21 cellular contexts compared by ENCODE assay signal in the genomic region with DNA sequence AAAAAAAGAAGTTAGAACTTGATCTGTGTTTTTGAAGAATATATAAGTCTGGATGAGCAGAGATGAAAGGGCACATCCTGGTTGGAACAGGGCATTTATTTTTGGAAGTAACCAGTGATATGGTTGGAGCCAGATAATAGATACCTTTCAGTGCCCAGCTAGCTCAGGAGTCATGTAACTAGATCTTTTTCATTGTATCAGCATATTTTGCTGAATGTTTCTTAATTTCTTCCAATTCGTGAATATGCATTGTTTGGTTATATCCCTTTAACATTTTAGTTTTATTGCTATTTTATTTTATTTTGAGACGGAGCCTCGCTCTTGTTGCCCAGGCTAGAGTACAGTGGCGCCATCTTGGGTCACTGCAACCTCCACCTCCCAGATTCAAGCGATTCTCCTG.
DNase-seq lines count a peak whose midpoint lies in the region; ATAC-seq and TF ChIP-seq lines count a peak whose summit lies in the region.
"Had no signal": no experiment of that assay in that cellular context is flagged by ENCODE, and none has a peak within 500 bp of the region (broad histone marks: within the 10 kb centered on the region; RNA-seq: fewer than 3 reads in every experiment).

No MANE protein-coding gene starts in this region.

- peak overlapping the region; percentile 20 for H3K27ac Mint-ChIP-seq in nephron progenitor cell
- H3K27ac Mint-ChIP-seq: HFFc6 had no signal

- in situ Hi-C loops in IMR-90 (cut with MboI; ENCODE audit: low sequenced_read_pairs) = no loop called here

- H3K4me2 ChIP-seq in IMR-90 (ENCODE audit: low read depth, low read length) = no peak overlapping the region

- peaks cover 20% of the 10 kb centered on the region for H3K36me3 ChIP-seq in left ventricle myocardium inferior
- peaks cover 6% of the 10 kb centered on the region for H3K36me3 ChIP-seq in IMR-90 (ENCODE audit: control insufficient read depth, insufficient read depth, low read length)
- H3K36me3 ChIP-seq: BE2C had no signal

- H4K8ac ChIP-seq in IMR-90 (ENCODE audit: low read depth in 2 of 2, low read length in 2 of 2) = no peak overlapping the region

- H3K36me3 Mint-ChIP-seq in nephron progenitor cell (ENCODE audit: low read depth) = peaks cover 52% of the 10 kb centered on the region

- H3K4me1 Mint-ChIP-seq in nephron progenitor cell = no peaks in the 10 kb centered on the region

- no peak for DNase-seq in left ventricle myocardium inferior
- no peak for DNase-seq in Right ventricle myocardium inferior (ENCODE audit: missing footprints)
- DNase-seq in IMR-90 = no peak
- no peak for DNase-seq in nephron progenitor cell
- DNase-seq in HK-2 (ENCODE audit: unreplicated experiment) = no peak
- DNase-seq: ACHN; BE2C; C1 segment of cervical spinal cord; CD4-positive, CD25-positive, alpha-beta regulatory T cell; CD8-positive, alpha-beta memory T cell; COR-L47; DMS 273 treated with DMSO at 0.1 percent for 48 hours; DMS53; DND-41; EL; GOT3; H7; HFFc6 had no signal

- peak overlapping the region; percentile 38 for H3K27ac ChIP-seq in left ventricle myocardium inferior (replicated peaks)
- H3K27ac ChIP-seq in IMR-90 (ENCODE audit: insufficient read depth, low read length) = no peak overlapping the region

- no peak for TF ChIP-seq CTCF in left ventricle myocardium inferior (IDR thresholded peaks at IDR 0.05; ENCODE audit: borderline replicate concordance)
- TF ChIP-seq CTCF in IMR-90 (conservative IDR thresholded peaks at IDR 0.05; ENCODE audit: low read depth, low read length) = no peak
- no peak for TF ChIP-seq CTCF in nephron progenitor cell (IDR thresholded peaks at IDR 0.05)

- no TSS peak for BruUV-seq in IMR-90 (replicated peaks; lab: Mats Ljungman, UMichigan)

- no peaks in the 10 kb centered on the region for H3K27me3 Mint-ChIP-seq in nephron progenitor cell (ENCODE audit: low read depth, poor library complexity)
- H3K27me3 Mint-ChIP-seq: CD4-positive, CD25-positive, alpha-beta regulatory T cell; CD8-positive, alpha-beta memory T cell had no signal

- TF ChIP-seq POLR2A in IMR-90 (IDR thresholded peaks at IDR 0.05; ENCODE audit: low read depth, low read length) = no peak

- no peak overlapping the region for H4K5ac ChIP-seq in IMR-90 (ENCODE audit: low read depth, low read length)

- H3K4me1 ChIP-seq in left ventricle myocardium inferior (peaks cover 58% of the 10 kb centered on the region), IMR-90 (ENCODE audit: control insufficient read depth, insufficient read depth, low read length) (peaks cover 1% of the 10 kb centered on the region; the same call in 1 of the 2 replicates)
- H3K4me1 ChIP-seq: BE2C had no signal

- no peak overlapping the region for H2BK120ac ChIP-seq in IMR-90 (ENCODE audit: low read depth, low read length)

- POLR2A ChIA-PET in IMR-90 (lab: Charles Lee; ENCODE audit: unreplicated experiment) = no interaction called here

- H3K56ac ChIP-seq in IMR-90 (ENCODE audit: extremely low read depth, insufficient read depth, low read length) = no peak overlapping the region

- H3K23ac ChIP-seq in IMR-90 (ENCODE audit: low read depth, low read length) = no peak overlapping the region

- dilution Hi-C loops in IMR-90 (cut with HindIII; ENCODE audit: low sequenced_read_pairs, unreplicated experiment) = no loop called here

- intact Hi-C loops in left ventricle myocardium inferior (cut with micrococcal nuclease) (no loop called here), Right ventricle myocardium inferior (cut with DNase I) (loop anchor here (5.0 kb wide), 2 partner anchors 82 to 108 kb away; a partner anchor contains a TSS), IMR-90 (cut with micrococcal nuclease) (no loop called here)

- CTCF ChIA-PET in IMR-90 (lab: Yijun Ruan, JAX) = no interaction called here

- H3K9me3 ChIP-seq in left ventricle myocardium inferior (replicated peaks) = no peaks in the 10 kb centered on the region
- no peaks in the 10 kb centered on the region for H3K9me3 ChIP-seq in IMR-90 (ENCODE audit: control insufficient read depth, insufficient read depth, low read length)
- H3K9me3 ChIP-seq: BE2C had no signal

- no peak for ATAC-seq in Right ventricle myocardium inferior
- no peak for ATAC-seq in IMR-90 (ENCODE audit: low read depth)
- ATAC-seq in HG03280 (IDR thresholded peaks at IDR 0.05; ENCODE audit: unreplicated experiment) = no peak
- ATAC-seq: GM12878, HCT116 had no signal

- H3K4ac ChIP-seq in IMR-90 (ENCODE audit: low read depth, low read length) = no peak overlapping the region

- H2BK20ac ChIP-seq in IMR-90 (ENCODE audit: low read depth, low read length) = no peak overlapping the region

- H3K79me1 ChIP-seq in IMR-90 (ENCODE audit: low read depth in 1 of 2, low read length in 2 of 2) = peaks cover 35 to 50% of the 10 kb centered on the region in 2 experiments

- H3K4me3 ChIP-seq in left ventricle myocardium inferior (no peak overlapping the region), IMR-90 (ENCODE audit: insufficient read depth, low read depth, low read length) (no peak overlapping the region)
- H3K4me3 ChIP-seq: GM12878 had no signal

- H2BK5ac ChIP-seq in IMR-90 (ENCODE audit: low read depth, low read length, poor library complexity, severe bottlenecking) = no peak overlapping the region

- no peak overlapping the region for H3K9ac ChIP-seq in IMR-90 (ENCODE audit: low read depth, low read length)

- H2AK5ac ChIP-seq in IMR-90 (ENCODE audit: low read depth, low read length) = no peak overlapping the region

- no peak overlapping the region for H3K18ac ChIP-seq in IMR-90 (ENCODE audit: low read depth, low read length)

- H3K14ac ChIP-seq in IMR-90 (replicated peaks; ENCODE audit: low read depth, low read length) = no peak overlapping the region

- H2AK9ac ChIP-seq in IMR-90 (replicated peaks; ENCODE audit: low read depth, low read length, poor library complexity) = no peak overlapping the region

- no peaks in the 10 kb centered on the region for H3K9me3 Mint-ChIP-seq in nephron progenitor cell
- H3K9me3 Mint-ChIP-seq: CD8-positive, alpha-beta memory T cell; HFFc6 had no signal

- 0 out of 2 replicates have a peak, but pooled peaks cover 2% of the 10 kb centered on the region for H3K9me1 ChIP-seq in IMR-90 (ENCODE audit: insufficient read depth, low read length)

- no peak overlapping the region for H3K4me3 Mint-ChIP-seq in nephron progenitor cell
- H3K4me3 Mint-ChIP-seq: CD4-positive, CD25-positive, alpha-beta regulatory T cell; CD8-positive, alpha-beta memory T cell; HFFc6 had no signal

- H4K20me1 ChIP-seq in IMR-90 (ENCODE audit: insufficient read depth, low read length) = peaks cover 3% of the 10 kb centered on the region; the same call in 1 of the 2 replicates

- no peak for TF ChIP-seq RAD21 in IMR-90 (IDR thresholded peaks at IDR 0.05; ENCODE audit: low read length)

- H3K27me3 ChIP-seq in left ventricle myocardium inferior (ENCODE audit: low read depth) = no peaks in the 10 kb centered on the region
- H3K27me3 ChIP-seq in IMR-90 (ENCODE audit: control insufficient read depth, insufficient read depth, low read length) = no peaks in the 10 kb centered on the region
- H3K27me3 ChIP-seq: BE2C had no signal

- H2AFZ ChIP-seq in IMR-90 (replicated peaks; ENCODE audit: low read length, poor library complexity) = no peak overlapping the region

- no peak overlapping the region for H4K91ac ChIP-seq in IMR-90 (ENCODE audit: insufficient read depth, low read depth, low read length)

- no peak overlapping the region for H2BK15ac ChIP-seq in IMR-90 (ENCODE audit: low read depth, low read length)

- no CpG with 5 or more reads among the region's 5 CpGs for WGBS in IMR-90 (ENCODE audit: extremely low coverage in 2 of 2, insufficient read length in 1 of 2), 2 experiments

TF ChIP-seq in IMR-90, 13 proteins besides CTCF, POLR2A, EP300 and RAD21:
- TF ChIP-seq MAFK (IDR thresholded peaks at IDR 0.05; ENCODE audit: low read depth, low read length) (peak; percentile 70), SMC3 (IDR thresholded peaks at IDR 0.05; ENCODE audit: low read depth, low read length) (no peak)
TF ChIP-seq in IMR-90: peak in this region for 1.
